Comparison of ENCODE assay signal across 40 cellular contexts in the genomic region with DNA sequence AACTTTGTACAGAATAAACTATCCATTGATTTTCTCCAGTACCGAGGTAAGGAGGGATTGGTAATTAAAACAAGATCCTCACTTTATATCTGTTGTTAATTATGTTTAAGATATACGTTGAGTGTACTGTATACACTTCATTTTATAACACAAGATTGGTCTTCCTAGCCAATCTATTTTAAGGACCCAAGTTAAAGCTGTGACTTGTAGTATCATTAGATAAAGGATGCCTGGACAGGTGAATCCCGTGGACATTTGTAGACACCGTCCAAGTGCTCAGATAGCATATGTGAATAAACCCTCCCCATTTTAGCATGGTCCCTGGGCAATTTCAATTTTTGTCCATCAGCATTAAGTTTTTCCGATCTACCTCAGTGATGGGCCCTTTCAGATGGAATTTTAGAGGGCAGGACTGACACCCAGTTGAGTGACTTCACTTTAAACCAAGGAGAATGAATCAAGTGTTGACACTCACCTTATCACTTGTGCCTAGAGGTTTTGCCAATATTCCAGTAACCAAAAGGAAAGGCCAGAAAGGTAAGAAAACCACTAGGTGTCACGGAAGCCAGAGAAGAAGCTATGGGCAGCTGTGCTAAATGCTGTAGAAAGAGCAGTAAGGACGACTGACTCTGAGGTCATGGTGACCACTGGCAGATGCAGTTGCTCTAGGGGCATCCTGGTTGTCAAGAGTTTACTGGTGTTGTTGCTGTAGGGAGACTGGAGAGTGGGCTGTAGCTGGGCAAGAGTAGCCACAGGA. TPM values are rescaled to one million over a fixed set of nuclear protein-coding genes. Genes with fewer than 3 reads are reported as not detected.
"Had no signal": no experiment of that assay in that cellular context is flagged by ENCODE, and none has a peak within 500 bp of the region (broad histone marks: within the 10 kb centered on the region; RNA-seq: fewer than 3 reads in every experiment).

No MANE protein-coding gene starts in this region.

- H3K36me3 ChIP-seq: adrenal gland, ascending aorta, brain microvascular endothelial cell, breast epithelium, cardiac muscle cell had no signal

- DNase-seq: activated effector memory CD4-positive, alpha-beta T cell treated with anti-CD3 and anti-CD28 coated beads, Interleukin-2, amount 50 U/mL, for 16 hours; activated effector memory CD4-positive, alpha-beta T cell treated with Interleukin-2 at 50 U/mL for 16 hours; activated gamma-delta T cell; activated gamma-delta T cell treated with Interleukin-2 at 50 U/mL for 16 hours; activated naive CD4-positive, alpha-beta T cell; activated naive CD4-positive, alpha-beta T cell treated with anti-CD3 and anti-CD28 coated beads for 36 hours; activated naive CD4-positive, alpha-beta T cell treated with anti-CD3 and anti-CD28 coated beads, Interleukin-2, amount 10 ng/mL, durations not matched to agents 7 days and 5 days; activated naive CD4-positive, alpha-beta T cell treated with anti-CD3 and anti-CD28 coated beads, Interleukin-2, amount 50 U/mL, for 16 hours; activated naive CD4-positive, alpha-beta T cell treated with Interleukin-2 at 50 U/mL for 16 hours; activated naive CD8-positive, alpha-beta T cell treated with anti-CD3 and anti-CD28 coated beads for 36 hours; activated naive CD8-positive, alpha-beta T cell treated with anti-CD3 and anti-CD28 coated beads, Interleukin-2, amount 10 ng/mL, durations not matched to agents 7 days and 5 days; activated naive CD8-positive, alpha-beta T cell treated with anti-CD3 and anti-CD28 coated beads, Interleukin-2, amount 50 U/mL, for 24 hours; activated T-cell treated with anti-CD3 and anti-CD28 coated beads, Interleukin-2, amount 50 U/mL, for 1 hour; activated T-cell treated with anti-CD3 and anti-CD28 coated beads, Interleukin-2, amount 50 U/mL, for 24 hours; activated T-cell treated with anti-CD3 and anti-CD28 coated beads, Interleukin-2, amount 50 U/mL, for 4 hours; activated T-cell treated with anti-CD3 and anti-CD28 coated beads, Interleukin-2, amount 50 U/mL, for 48 hours; activated T-cell treated with anti-CD3 and anti-CD28 coated beads, Interleukin-2, amount 50 U/mL, for 72 hours; adrenal gland; amniotic stem cell; amygdala; anterior cingulate cortex; aorta; body of pancreas; brain microvascular endothelial cell; caudate nucleus; central memory CD4-positive, alpha-beta T cell; cerebellar nuclear complex had no signal

- H3K4me3 ChIP-seq: adrenal gland, ascending aorta, body of pancreas, breast epithelium, cardiac muscle cell had no signal

- H3K9me3 ChIP-seq: adrenal gland, ascending aorta, body of pancreas, breast epithelium had no signal

- FAIRE-seq: astrocyte, bronchial epithelial cell had no signal

- ATAC-seq: activated naive CD4-positive, alpha-beta T cell treated with anti-CD3 and anti-CD28 coated beads, Interleukin-2, amount 50 U/mL, for 72 hours; activated naive CD8-positive, alpha-beta T cell treated with anti-CD3 and anti-CD28 coated beads, Interleukin-2, amount 50 U/mL, for 24 hours; activated T-cell treated with anti-CD3 and anti-CD28 coated beads, Interleukin-2, amount 50 U/mL, for 4 hours; activated T-cell treated with anti-CD3 and anti-CD28 coated beads, Interleukin-2, amount 50 U/mL, for 72 hours; activated T-helper 17 cell treated with anti-CD3 and anti-CD28 coated beads, Interleukin-2, amount 50 U/mL, for 72 hours; body of pancreas had no signal

- H3K4me1 ChIP-seq: adrenal gland, ascending aorta, breast epithelium had no signal

- H3K27me3 ChIP-seq: adrenal gland, ascending aorta, body of pancreas, brain microvascular endothelial cell had no signal

- H3K27ac ChIP-seq: adrenal gland, ascending aorta, body of pancreas, brain microvascular endothelial cell, breast epithelium, cardiac muscle cell had no signal

RNA-seq across cellular contexts. Expression of a gene that starts 9.2 kb away (rescaled TPM):
- total RNA-seq: activated naive CD4-positive, alpha-beta T cell treated with anti-CD3 and anti-CD28 coated beads for 36 hours; activated naive CD8-positive, alpha-beta T cell treated with anti-CD3 and anti-CD28 coated beads for 36 hours; activated naive CD8-positive, alpha-beta T cell treated with anti-CD3 and anti-CD28 coated beads, Interleukin-2, amount 10 ng/mL, durations not matched to agents 7 days and 5 days; activated T-helper 17 cell treated with anti-CD3 and anti-CD28 coated beads, Interleukin-2, amount 50 U/mL, for 72 hours; activated T-helper 2 cell treated with anti-CD3 and anti-CD28 coated beads, Interferon-gamma antibody, Interleukin-2, Interleukin-4, amounts not matched to agents 10 μg/mL and 5 μg/mL and 100 μg/mL, durations not matched to agents 14 hours and 24 hours and 36 hours; aorta; astrocyte; body of pancreas; breast epithelium; bronchial epithelial cell; cardiac muscle cell; cardiac septum; chondrocyte had no signal

RNA-seq across cellular contexts. Expression of a gene that starts 18.1 kb away (rescaled TPM):
- total RNA-seq: activated naive CD4-positive, alpha-beta T cell treated with anti-CD3 and anti-CD28 coated beads for 36 hours; activated naive CD4-positive, alpha-beta T cell treated with anti-CD3 and anti-CD28 coated beads, Interleukin-2, amount 50 U/mL, for 72 hours; activated naive CD8-positive, alpha-beta T cell treated with anti-CD3 and anti-CD28 coated beads for 36 hours; activated naive CD8-positive, alpha-beta T cell treated with anti-CD3 and anti-CD28 coated beads, Interleukin-2, amount 10 ng/mL, durations not matched to agents 7 days and 5 days; activated T-cell treated with anti-CD3 and anti-CD28 coated beads, Interleukin-2, amount 50 U/mL, for 4 hours; activated T-cell treated with anti-CD3 and anti-CD28 coated beads, Interleukin-2, amount 50 U/mL, for 72 hours; activated T-helper 1 cell treated with anti-CD3 and anti-CD28 coated beads, Interleukin-12 subunit alpha, Interleukin-12 subunit beta, Interleukin-2, Interleukin-4 antibody, amounts not matched to agents 30 ng/mL and 10 ng/mL and 1 ng/mL, durations not matched to agents 14 hours and 24 hours and 36 hours; activated T-helper 17 cell treated with anti-CD3 and anti-CD28 coated beads, Interleukin-2, amount 50 U/mL, for 72 hours; activated T-helper 2 cell treated with anti-CD3 and anti-CD28 coated beads, Interferon-gamma antibody, Interleukin-2, Interleukin-4, amounts not matched to agents 10 μg/mL and 5 μg/mL and 100 μg/mL, durations not matched to agents 14 hours and 24 hours and 36 hours; adrenal gland; aorta; ascending aorta; astrocyte; body of pancreas; breast epithelium; bronchial epithelial cell; cardiac muscle cell; cardiac septum; cerebellum; chondrocyte had no signal
- polyA plus RNA-seq: adipose tissue, adrenal gland, aorta, cardiac muscle cell had no signal

RNA-seq across cellular contexts. Expression of a gene that starts 43.7 kb away (rescaled TPM):
- total RNA-seq: activated naive CD4-positive, alpha-beta T cell treated with anti-CD3 and anti-CD28 coated beads for 36 hours; activated naive CD4-positive, alpha-beta T cell treated with anti-CD3 and anti-CD28 coated beads, Interleukin-2, amount 50 U/mL, for 72 hours; activated naive CD8-positive, alpha-beta T cell treated with anti-CD3 and anti-CD28 coated beads for 36 hours; activated naive CD8-positive, alpha-beta T cell treated with anti-CD3 and anti-CD28 coated beads, Interleukin-2, amount 10 ng/mL, durations not matched to agents 7 days and 5 days; activated T-cell treated with anti-CD3 and anti-CD28 coated beads, Interleukin-2, amount 50 U/mL, for 4 hours; activated T-cell treated with anti-CD3 and anti-CD28 coated beads, Interleukin-2, amount 50 U/mL, for 72 hours; activated T-helper 1 cell treated with anti-CD3 and anti-CD28 coated beads, Interleukin-12 subunit alpha, Interleukin-12 subunit beta, Interleukin-2, Interleukin-4 antibody, amounts not matched to agents 30 ng/mL and 10 ng/mL and 1 ng/mL, durations not matched to agents 14 hours and 24 hours and 36 hours; activated T-helper 17 cell treated with anti-CD3 and anti-CD28 coated beads, Interleukin-2, amount 50 U/mL, for 72 hours; activated T-helper 2 cell treated with anti-CD3 and anti-CD28 coated beads, Interferon-gamma antibody, Interleukin-2, Interleukin-4, amounts not matched to agents 10 μg/mL and 5 μg/mL and 100 μg/mL, durations not matched to agents 14 hours and 24 hours and 36 hours; aorta; astrocyte; body of pancreas; breast epithelium; bronchial epithelial cell; cardiac muscle cell; cardiac septum; cerebellum; chondrocyte had no signal
- polyA plus RNA-seq: adipose tissue, aorta, cardiac muscle cell had no signal
